Comparison of ENCODE assay signal across 9 cellular contexts in genomic region chr3:119690043-119690656, GRCh38. TPM values are rescaled to one million over a fixed set of nuclear protein-coding genes. Genes with fewer than 3 reads are reported as not detected.
DNase-seq lines count a peak whose midpoint lies in the region; ATAC-seq and TF ChIP-seq lines count a peak whose summit lies in the region.
"Had no signal": no experiment of that assay in that cellular context is flagged by ENCODE, and none has a peak within 500 bp of the region (broad histone marks: within the 10 kb centered on the region; RNA-seq: fewer than 3 reads in every experiment).

No MANE protein-coding gene starts in this region.

- peaks cover 6% of the 10 kb centered on the region for H3K9me3 Mint-ChIP-seq in type B pancreatic cell
- peaks cover 3% of the 10 kb centered on the region for H3K9me3 Mint-ChIP-seq in activated T-helper 2 cell treated with anti-CD3 and anti-CD28 coated beads, Interferon-gamma antibody, Interleukin-2, Interleukin-4, amounts not matched to agents 10 μg/mL and 5 μg/mL and 100 μg/mL, durations not matched to agents 14 hours and 24 hours and 36 hours

- intact Hi-C loops in Right ventricle myocardium superior (cut with DNase I): no loop called here
- intact Hi-C loops in activated T-helper 2 cell treated with anti-CD3 and anti-CD28 coated beads, Interferon-gamma antibody, Interleukin-2, Interleukin-4, amounts not matched to agents 10 μg/mL and 5 μg/mL and 100 μg/mL, durations not matched to agents 14 hours and 24 hours and 36 hours (cut with micrococcal nuclease): no loop called here

- no peak overlapping the region for H3K27ac Mint-ChIP-seq in type B pancreatic cell
- no peak overlapping the region for H3K27ac Mint-ChIP-seq in activated T-helper 2 cell treated with anti-CD3 and anti-CD28 coated beads, Interferon-gamma antibody, Interleukin-2, Interleukin-4, amounts not matched to agents 10 μg/mL and 5 μg/mL and 100 μg/mL, durations not matched to agents 14 hours and 24 hours and 36 hours
- H3K27ac Mint-ChIP-seq: naive B cell had no signal

- H3K27me3 ChIP-seq in cardiac muscle cell: no peaks in the 10 kb centered on the region

- H3K36me3 ChIP-seq in cardiac muscle cell: no peaks in the 10 kb centered on the region

- no peaks in the 10 kb centered on the region for H3K4me1 ChIP-seq in cardiac muscle cell (ENCODE audit: low read depth)

- no peak overlapping the region for H3K4me3 ChIP-seq in cardiac muscle cell

- ATAC-seq in Right ventricle myocardium superior (ENCODE audit: poor library complexity): no peak

- no peak overlapping the region for H3K27ac ChIP-seq in cardiac muscle cell

- H3K36me3 Mint-ChIP-seq in type B pancreatic cell: no peaks in the 10 kb centered on the region
- no peaks in the 10 kb centered on the region for H3K36me3 Mint-ChIP-seq in activated T-helper 2 cell treated with anti-CD3 and anti-CD28 coated beads, Interferon-gamma antibody, Interleukin-2, Interleukin-4, amounts not matched to agents 10 μg/mL and 5 μg/mL and 100 μg/mL, durations not matched to agents 14 hours and 24 hours and 36 hours (ENCODE audit: low read depth)

- peak; percentile 64 for TF ChIP-seq CTCF in cardiac muscle cell (IDR thresholded peaks at IDR 0.05; ENCODE audit: low read depth, low read length)
- peak; percentile 77 for TF ChIP-seq CTCF in type B pancreatic cell (conservative IDR thresholded peaks at IDR 0.05)

- no peaks in the 10 kb centered on the region for H3K9me3 ChIP-seq in cardiac muscle cell (ENCODE audit: low read depth)

- H3K4me3 Mint-ChIP-seq in type B pancreatic cell: no peak overlapping the region
- H3K4me3 Mint-ChIP-seq in activated T-helper 2 cell treated with anti-CD3 and anti-CD28 coated beads, Interferon-gamma antibody, Interleukin-2, Interleukin-4, amounts not matched to agents 10 μg/mL and 5 μg/mL and 100 μg/mL, durations not matched to agents 14 hours and 24 hours and 36 hours (ENCODE audit: low read depth): no peak overlapping the region
- H3K4me3 Mint-ChIP-seq: naive B cell had no signal

- peak; percentile 36 to 53 for DNase-seq in cardiac muscle cell (ENCODE audit: low read depth in 1 of 2, low spot score in 1 of 2)
- DNase-seq in Right ventricle myocardium superior: no peak
- peak; percentile 49 for DNase-seq in RKO (ENCODE audit: low spot score)
- peak; percentile 10 for DNase-seq in germinal center (ENCODE audit: low spot score)
- no peak for DNase-seq in type B pancreatic cell (ENCODE audit: extremely low spot score, unreplicated experiment)
- no peak for DNase-seq in anterior cingulate cortex (lab: John Stamatoyannopoulos, UW)
- no peak for DNase-seq in activated T-helper 2 cell treated with anti-CD3 and anti-CD28 coated beads, Interferon-gamma antibody, Interleukin-2, Interleukin-4, amounts not matched to agents 10 μg/mL and 5 μg/mL and 100 μg/mL, durations not matched to agents 14 hours and 24 hours and 36 hours (ENCODE audit: low spot score)
- no peak for DNase-seq in MV-4-11 (lab: John Stamatoyannopoulos, UW)
- DNase-seq: naive B cell had no signal

- no peaks in the 10 kb centered on the region for H3K4me1 Mint-ChIP-seq in type B pancreatic cell (ENCODE audit: unreplicated experiment)
- no peaks in the 10 kb centered on the region for H3K4me1 Mint-ChIP-seq in activated T-helper 2 cell treated with anti-CD3 and anti-CD28 coated beads, Interferon-gamma antibody, Interleukin-2, Interleukin-4, amounts not matched to agents 10 μg/mL and 5 μg/mL and 100 μg/mL, durations not matched to agents 14 hours and 24 hours and 36 hours (ENCODE audit: low read depth)

- H3K27me3 Mint-ChIP-seq in type B pancreatic cell: peaks cover 10% of the 10 kb centered on the region
- H3K27me3 Mint-ChIP-seq in activated T-helper 2 cell treated with anti-CD3 and anti-CD28 coated beads, Interferon-gamma antibody, Interleukin-2, Interleukin-4, amounts not matched to agents 10 μg/mL and 5 μg/mL and 100 μg/mL, durations not matched to agents 14 hours and 24 hours and 36 hours (ENCODE audit: low read depth): peaks cover 18% of the 10 kb centered on the region

RNA-seq across cellular contexts. Expression of gene CFAP91, which starts 12.7 kb away (rescaled TPM):
- total RNA-seq in cardiac muscle cell (0.53 and 0.92 TPM in 2 replicates), Right ventricle myocardium superior (0.75 TPM), type B pancreatic cell (ENCODE audit: low replicate concordance) (2.1 and 19.0 TPM in 2 replicates)
- 1.4 and 3.4 TPM in 2 replicates for polyA plus RNA-seq in cardiac muscle cell
- total RNA-seq in activated T-helper 2 cell treated with anti-CD3 and anti-CD28 coated beads, Interferon-gamma antibody, Interleukin-2, Interleukin-4, amounts not matched to agents 10 μg/mL and 5 μg/mL and 100 μg/mL, durations not matched to agents 14 hours and 24 hours and 36 hours: not detected in 2 replicates

RNA-seq across cellular contexts. Expression of gene COX17, which starts 12.9 kb away (rescaled TPM):
- 45.5 and 56.8 TPM in 2 replicates for total RNA-seq in cardiac muscle cell
- 146 and 174 TPM in 2 replicates for polyA plus RNA-seq in cardiac muscle cell
- total RNA-seq in Right ventricle myocardium superior: 168 TPM
- total RNA-seq in type B pancreatic cell (ENCODE audit: low replicate concordance): 28.3 and 32.0 TPM in 2 replicates
- 61.2 and 64.9 TPM in 2 replicates for total RNA-seq in activated T-helper 2 cell treated with anti-CD3 and anti-CD28 coated beads, Interferon-gamma antibody, Interleukin-2, Interleukin-4, amounts not matched to agents 10 μg/mL and 5 μg/mL and 100 μg/mL, durations not matched to agents 14 hours and 24 hours and 36 hours

RNA-seq across cellular contexts. Expression of gene POPDC2, which starts 29.8 kb away (rescaled TPM):
- total RNA-seq in cardiac muscle cell (180 and 214 TPM in 2 replicates), Right ventricle myocardium superior (538 TPM), type B pancreatic cell (ENCODE audit: low replicate concordance) (1.4 and 2.6 TPM in 2 replicates)
- 68.0 and 107 TPM in 2 replicates for polyA plus RNA-seq in cardiac muscle cell
- 0.74 and 0.94 TPM in 2 replicates for total RNA-seq in activated T-helper 2 cell treated with anti-CD3 and anti-CD28 coated beads, Interferon-gamma antibody, Interleukin-2, Interleukin-4, amounts not matched to agents 10 μg/mL and 5 μg/mL and 100 μg/mL, durations not matched to agents 14 hours and 24 hours and 36 hours

Comparison
In these comparisons a context has a peak if more than half of its experiments do, and no peak if none do; other contexts are left out.
1. DNase-seq: peak in cardiac muscle cell (2 of 2), RKO (single experiment) and germinal center (single experiment); none in Right ventricle myocardium superior (single experiment), type B pancreatic cell (single experiment), anterior cingulate cortex (0 of 58), activated T-helper 2 cell treated with anti-CD3 and anti-CD28 coated beads, Interferon-gamma antibody, Interleukin-2, Interleukin-4, amounts not matched to agents 10 μg/mL and 5 μg/mL and 100 μg/mL, durations not matched to agents 14 hours and 24 hours and 36 hours (single experiment) and MV-4-11 (single experiment).
2. RNA of gene POPDC2, which starts 29.8 kb away (total RNA-seq): 538 TPM in Right ventricle myocardium superior (single experiment) and 180 to 214 TPM in cardiac muscle cell; 1.4 to 2.6 TPM in type B pancreatic cell and 0.74 to 0.94 TPM in activated T-helper 2 cell treated with anti-CD3 and anti-CD28 coated beads, Interferon-gamma antibody, Interleukin-2, Interleukin-4, amounts not matched to agents 10 μg/mL and 5 μg/mL and 100 μg/mL, durations not matched to agents 14 hours and 24 hours and 36 hours; every median in the first group is over 10 times any median in the second.